ENCODE assay signal across 14 cellular contexts in the genomic region with DNA sequence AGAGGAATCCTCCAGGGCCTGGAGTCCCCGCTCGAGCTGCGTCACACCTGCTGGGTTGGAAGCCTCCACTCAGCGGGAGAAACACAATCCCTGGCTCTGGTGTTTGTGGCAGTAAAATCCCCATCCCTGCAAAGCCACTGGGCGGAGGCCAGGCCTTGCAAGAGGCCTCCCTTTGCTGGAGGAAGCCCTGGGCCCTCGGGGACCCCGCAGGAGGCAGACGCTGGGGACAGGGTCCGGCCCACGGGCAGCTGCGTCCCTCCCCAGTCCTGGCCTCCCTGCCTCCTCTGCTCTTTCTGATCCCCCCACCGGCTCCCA.
DNase-seq lines count a peak whose midpoint lies in the region; ATAC-seq and TF ChIP-seq lines count a peak whose summit lies in the region.
"Had no signal": no experiment of that assay in that cellular context is flagged by ENCODE, and none has a peak within 500 bp of the region (broad histone marks: within the 10 kb centered on the region; RNA-seq: fewer than 3 reads in every experiment).

No MANE protein-coding gene starts in this region.

- no peaks in the 10 kb centered on the region for H3K36me3 Mint-ChIP-seq in activated T-helper 17 cell treated with anti-CD3 and anti-CD28 coated beads, Interleukin-2, amount 50 U/mL, for 72 hours (ENCODE audit: low read depth)

- H3K27ac ChIP-seq in A673 (ENCODE audit: low read depth, low read length, poor library complexity, severe bottlenecking) (peak overlapping the region; percentile 73), HUES48 (ENCODE audit: low read depth, low read length) (peak overlapping the region; percentile 51), muscle layer of colon (ENCODE audit: low read depth, low read length) (no peak overlapping the region)
- H3K27ac ChIP-seq: GM23248, hepatocyte had no signal

- H3K9me3 Mint-ChIP-seq in activated T-helper 17 cell treated with anti-CD3 and anti-CD28 coated beads, Interleukin-2, amount 50 U/mL, for 72 hours: no peaks in the 10 kb centered on the region
- H3K9me3 Mint-ChIP-seq: activated CD4-positive, alpha-beta memory T cell treated with anti-CD3 and anti-CD28 coated beads, Interleukin-2, amount 10 ng/mL, durations not matched to agents 7 days and 5 days; activated T-cell treated with anti-CD3 and anti-CD28 coated beads, Interleukin-2, amount 50 U/mL, for 72 hours had no signal

- H3K4me3 ChIP-seq in A673 (ENCODE audit: low read depth, low read length, poor library complexity, severe bottlenecking) (no peak overlapping the region), HUES48 (ENCODE audit: low read depth, low read length) (no peak overlapping the region), muscle layer of colon (ENCODE audit: low read depth in 1 of 2, low read length in 2 of 2) (no peak overlapping the region)
- H3K4me3 ChIP-seq: GM12878 had no signal

- no peak overlapping the region for H3K27ac Mint-ChIP-seq in activated T-helper 17 cell treated with anti-CD3 and anti-CD28 coated beads, Interleukin-2, amount 50 U/mL, for 72 hours
- H3K27ac Mint-ChIP-seq: activated CD4-positive, alpha-beta memory T cell treated with anti-CD3 and anti-CD28 coated beads, Interleukin-2, amount 10 ng/mL, durations not matched to agents 7 days and 5 days; activated T-cell treated with anti-CD3 and anti-CD28 coated beads, Interleukin-2, amount 50 U/mL, for 72 hours had no signal

- H3K9ac ChIP-seq in HUES48 (ENCODE audit: low read depth, low read length) (no peak overlapping the region), muscle layer of colon (ENCODE audit: low read length) (peak overlapping the region; percentile 39)

- POLR2A ChIA-PET in A673 (lab: Charles Lee; ENCODE audit: low non-redundant PET): no interaction called here

- intact Hi-C loops in A673 (cut with micrococcal nuclease; ENCODE audit: unreplicated experiment): loop anchor here (5.0 kb wide), 2 partner anchors 586 to 761 kb away; no protein-coding TSS in a partner anchor

- H3K27me3 ChIP-seq in A673 (replicated peaks; ENCODE audit: insufficient read depth, low read depth, low read length, poor library complexity): no peaks in the 10 kb centered on the region
- peaks cover 3% of the 10 kb centered on the region; the same call in 1 of the 2 replicates for H3K27me3 ChIP-seq in HUES48 (ENCODE audit: control insufficient read depth, insufficient read depth, low read length)
- no peaks in the 10 kb centered on the region for H3K27me3 ChIP-seq in muscle layer of colon (ENCODE audit: control insufficient read depth in 1 of 2, insufficient read depth in 2 of 2, low read length in 2 of 2)

- no peak overlapping the region for H3K4me3 Mint-ChIP-seq in activated T-helper 17 cell treated with anti-CD3 and anti-CD28 coated beads, Interleukin-2, amount 50 U/mL, for 72 hours
- H3K4me3 Mint-ChIP-seq: activated CD4-positive, alpha-beta memory T cell treated with anti-CD3 and anti-CD28 coated beads, Interleukin-2, amount 10 ng/mL, durations not matched to agents 7 days and 5 days; activated T-cell treated with anti-CD3 and anti-CD28 coated beads, Interleukin-2, amount 50 U/mL, for 72 hours had no signal

- DNase-seq in A673 (ENCODE audit: low spot score) (no peak), ecto neural progenitor cell (ENCODE audit: low spot score) (peak; percentile 64), amygdala (lab: John Stamatoyannopoulos, UW) (no peak)
- DNase-seq: activated CD4-positive, alpha-beta memory T cell treated with anti-CD3 and anti-CD28 coated beads, Interleukin-2, amount 10 ng/mL, durations not matched to agents 7 days and 5 days; NCI-H524 treated with DMSO at 0.1 percent for 48 hours had no signal

- CTCF ChIA-PET in A673 (lab: Charles Lee): interaction anchor here (0.6 to 1.0 kb wide), 3 partner anchors 317 to 587 kb away, joined by 3 to 4 read pairs (median 3); no protein-coding TSS in a partner anchor

- no peak for ATAC-seq in activated T-helper 17 cell treated with anti-CD3 and anti-CD28 coated beads, Interleukin-2, amount 50 U/mL, for 72 hours (replicated peaks)
- no peak for ATAC-seq in GM19395 (IDR thresholded peaks at IDR 0.05; ENCODE audit: unreplicated experiment)
- ATAC-seq in GM21367 (IDR thresholded peaks at IDR 0.05; ENCODE audit: unreplicated experiment): no peak
- ATAC-seq: activated T-cell treated with anti-CD3 and anti-CD28 coated beads, Interleukin-2, amount 50 U/mL, for 72 hours; GM12878 had no signal

- H3K4me1 ChIP-seq in A673 (ENCODE audit: insufficient read depth, low read length, poor library complexity, severe bottlenecking) (peaks cover 31% of the 10 kb centered on the region), HUES48 (ENCODE audit: control insufficient read depth, insufficient read depth, low read length) (peaks cover 8% of the 10 kb centered on the region; the same call in 1 of the 2 replicates), muscle layer of colon (ENCODE audit: insufficient read depth, low read length) (no peaks in the 10 kb centered on the region)

- H3K4me1 Mint-ChIP-seq in activated T-helper 17 cell treated with anti-CD3 and anti-CD28 coated beads, Interleukin-2, amount 50 U/mL, for 72 hours: no peaks in the 10 kb centered on the region
- H3K4me1 Mint-ChIP-seq: activated CD4-positive, alpha-beta memory T cell treated with anti-CD3 and anti-CD28 coated beads, Interleukin-2, amount 10 ng/mL, durations not matched to agents 7 days and 5 days had no signal

- no TSS peak for BruUV-seq in A673 (replicated peaks; lab: Mats Ljungman, UMichigan)

- H3K36me3 ChIP-seq in A673 (ENCODE audit: insufficient read depth, low read length, poor library complexity, severe bottlenecking) (no peaks in the 10 kb centered on the region), HUES48 (ENCODE audit: control insufficient read depth, insufficient read depth, low read length) (no peaks in the 10 kb centered on the region), muscle layer of colon (ENCODE audit: insufficient read depth, low read length) (no peaks in the 10 kb centered on the region)

- no peaks in the 10 kb centered on the region for H3K27me3 Mint-ChIP-seq in activated T-helper 17 cell treated with anti-CD3 and anti-CD28 coated beads, Interleukin-2, amount 50 U/mL, for 72 hours
- H3K27me3 Mint-ChIP-seq: activated CD4-positive, alpha-beta memory T cell treated with anti-CD3 and anti-CD28 coated beads, Interleukin-2, amount 10 ng/mL, durations not matched to agents 7 days and 5 days had no signal

- TF ChIP-seq CTCF in A673 (conservative IDR thresholded peaks at IDR 0.05; ENCODE audit: low read depth, low read length): no peak

- H3K9me3 ChIP-seq in A673 (ENCODE audit: low read depth, low read length, poor library complexity, severe bottlenecking) (no peaks in the 10 kb centered on the region), HUES48 (ENCODE audit: control insufficient read depth, insufficient read depth, low read length) (no peaks in the 10 kb centered on the region), muscle layer of colon (ENCODE audit: low read length) (no peaks in the 10 kb centered on the region)
